8 cellular contexts compared by ENCODE assay signal in the genomic region with DNA sequence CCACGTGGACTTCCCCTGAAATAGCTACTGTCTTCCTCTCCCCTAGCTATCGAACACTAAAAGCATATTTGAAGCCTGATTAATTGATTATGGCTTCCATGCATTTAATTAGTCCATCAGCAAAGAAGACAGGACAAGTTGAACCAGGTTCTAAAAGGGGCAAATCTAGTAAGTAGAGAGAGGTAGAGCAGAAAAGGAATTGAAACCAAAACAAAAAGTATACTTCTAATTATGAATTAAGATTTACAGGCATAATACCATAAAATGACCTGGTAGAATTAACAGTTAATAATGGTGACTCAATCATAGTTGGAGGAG. TPM values are rescaled to one million over a fixed set of nuclear protein-coding genes. Genes with fewer than 3 reads are reported as not detected.
DNase-seq lines count a peak whose midpoint lies in the region; ATAC-seq and TF ChIP-seq lines count a peak whose summit lies in the region.

No MANE protein-coding gene starts in this region.

- H3K27me3 Mint-ChIP-seq in activated naive CD4-positive, alpha-beta T cell treated with anti-CD3 and anti-CD28 coated beads, Interleukin-2, amount 10 ng/mL, durations not matched to agents 7 days and 5 days = peaks cover 19% of the 10 kb centered on the region
- peaks cover 12% of the 10 kb centered on the region for H3K27me3 Mint-ChIP-seq in activated CD4-positive, alpha-beta memory T cell treated with anti-CD3 and anti-CD28 coated beads, Interleukin-2, amount 10 ng/mL, durations not matched to agents 7 days and 5 days

- WGBS in upper lobe of left lung, 2 donors = 0 to 3% methylated on average over 2 of the region's 2 CpGs

- no peak for TF ChIP-seq POLR2A in upper lobe of left lung (IDR thresholded peaks at IDR 0.05)

- CTCF ChIA-PET in activated naive CD4-positive, alpha-beta T cell treated with anti-CD3 and anti-CD28 coated beads, Interleukin-2, amount 10 ng/mL, durations not matched to agents 7 days and 5 days (lab: Charles Lee) = interaction anchor here (2.1 kb wide), 1 partner anchor 985 kb away, joined by 6 read pairs; no protein-coding TSS in a partner anchor
- CTCF ChIA-PET in activated CD4-positive, alpha-beta memory T cell treated with anti-CD3 and anti-CD28 coated beads, Interleukin-2, amount 10 ng/mL, durations not matched to agents 7 days and 5 days (lab: Charles Lee) = interaction anchor here (0.6 to 3.4 kb wide), 8 partner anchors 8 to 985 kb away, joined by 3 to 35 read pairs (median 6); no protein-coding TSS in a partner anchor

- peak overlapping the region; percentile 91 for H3K27ac Mint-ChIP-seq in activated naive CD4-positive, alpha-beta T cell treated with anti-CD3 and anti-CD28 coated beads, Interleukin-2, amount 10 ng/mL, durations not matched to agents 7 days and 5 days
- peak overlapping the region; percentile 55 for H3K27ac Mint-ChIP-seq in activated CD4-positive, alpha-beta memory T cell treated with anti-CD3 and anti-CD28 coated beads, Interleukin-2, amount 10 ng/mL, durations not matched to agents 7 days and 5 days

- no peaks in the 10 kb centered on the region for H3K9me3 ChIP-seq in upper lobe of left lung

- POLR2A ChIA-PET in activated CD4-positive, alpha-beta memory T cell treated with anti-CD3 and anti-CD28 coated beads, Interleukin-2, amount 10 ng/mL, durations not matched to agents 7 days and 5 days (lab: Charles Lee) = interaction anchor here (0.9 to 4.0 kb wide), 20 partner anchors 10 to 1092 kb away, joined by 3 to 26 read pairs (median 4); a partner anchor contains a TSS

- no peaks in the 10 kb centered on the region for H3K9me3 Mint-ChIP-seq in activated naive CD4-positive, alpha-beta T cell treated with anti-CD3 and anti-CD28 coated beads, Interleukin-2, amount 10 ng/mL, durations not matched to agents 7 days and 5 days
- H3K9me3 Mint-ChIP-seq in activated CD4-positive, alpha-beta memory T cell treated with anti-CD3 and anti-CD28 coated beads, Interleukin-2, amount 10 ng/mL, durations not matched to agents 7 days and 5 days = no peaks in the 10 kb centered on the region

- peaks cover 5% of the 10 kb centered on the region for H3K36me3 Mint-ChIP-seq in activated naive CD4-positive, alpha-beta T cell treated with anti-CD3 and anti-CD28 coated beads, Interleukin-2, amount 10 ng/mL, durations not matched to agents 7 days and 5 days
- H3K36me3 Mint-ChIP-seq in activated CD4-positive, alpha-beta memory T cell treated with anti-CD3 and anti-CD28 coated beads, Interleukin-2, amount 10 ng/mL, durations not matched to agents 7 days and 5 days (ENCODE audit: low read depth) = peaks cover 13% of the 10 kb centered on the region

- H3K36me3 ChIP-seq in upper lobe of left lung = no peaks in the 10 kb centered on the region

- peak overlapping the region; percentile 87 for H3K4me3 Mint-ChIP-seq in activated naive CD4-positive, alpha-beta T cell treated with anti-CD3 and anti-CD28 coated beads, Interleukin-2, amount 10 ng/mL, durations not matched to agents 7 days and 5 days
- H3K4me3 Mint-ChIP-seq in activated CD4-positive, alpha-beta memory T cell treated with anti-CD3 and anti-CD28 coated beads, Interleukin-2, amount 10 ng/mL, durations not matched to agents 7 days and 5 days = peak overlapping the region; percentile 96

- peaks cover 37% of the 10 kb centered on the region for H3K4me1 Mint-ChIP-seq in activated naive CD4-positive, alpha-beta T cell treated with anti-CD3 and anti-CD28 coated beads, Interleukin-2, amount 10 ng/mL, durations not matched to agents 7 days and 5 days
- peaks cover 30% of the 10 kb centered on the region for H3K4me1 Mint-ChIP-seq in activated CD4-positive, alpha-beta memory T cell treated with anti-CD3 and anti-CD28 coated beads, Interleukin-2, amount 10 ng/mL, durations not matched to agents 7 days and 5 days

- DNase-seq in activated naive CD4-positive, alpha-beta T cell treated with anti-CD3 and anti-CD28 coated beads, Interleukin-2, amount 10 ng/mL, durations not matched to agents 7 days and 5 days = no peak
- DNase-seq in activated naive CD4-positive, alpha-beta T cell treated with anti-CD3 and anti-CD28 coated beads, Interleukin-2, amount 50 U/mL, for 16 hours = no peak
- no peak for DNase-seq in activated CD4-positive, alpha-beta memory T cell treated with anti-CD3 and anti-CD28 coated beads, Interleukin-2, amount 10 ng/mL, durations not matched to agents 7 days and 5 days
- no peak for DNase-seq in upper lobe of left lung
- DNase-seq in dedifferentiated amniotic fluid mesenchymal stem cell (ENCODE audit: extremely low spot score) = no peak
- no peak for DNase-seq in 8988T
- no peak for DNase-seq in activated CD8-positive, alpha-beta memory T cell treated with anti-CD3 and anti-CD28 coated beads, Interleukin-2, amount 50 U/mL, for 48 hours

- peak overlapping the region in 3 of 4 donors; percentile 85 to 97 (median 95) for H3K4me3 ChIP-seq in upper lobe of left lung

- no peak for ATAC-seq in upper lobe of left lung (ENCODE audit: low FRiP score in 2 of 2)

- TF ChIP-seq EP300 in upper lobe of left lung (IDR thresholded peaks at IDR 0.05) = no peak

- no peak for TF ChIP-seq CTCF in upper lobe of left lung (IDR thresholded peaks at IDR 0.05)

- H3K27ac ChIP-seq in layer of hippocampus (ENCODE audit: low read depth, low read length) (peak overlapping the region; percentile 49), upper lobe of left lung (peak overlapping the region; percentile 94 to 99 (median 98))

- peaks cover 4 to 21% (median 15%) of the 10 kb centered on the region in 4 donors for H3K4me1 ChIP-seq in upper lobe of left lung

- H3K27me3 ChIP-seq in layer of hippocampus (ENCODE audit: control insufficient read depth, insufficient read depth, low read length) (no peaks in the 10 kb centered on the region), upper lobe of left lung (no peaks in the 10 kb centered on the region)

RNA-seq across cellular contexts. Expression of a gene that starts 0.4 kb away (rescaled TPM):
- total RNA-seq in activated CD4-positive, alpha-beta memory T cell treated with anti-CD3 and anti-CD28 coated beads, Interleukin-2, amount 10 ng/mL, durations not matched to agents 7 days and 5 days = 10 to 100 TPM; 35.7 to 38.9 TPM
- 100 to 1,000 TPM in 1 of 6 donors, 10 to 100 TPM in 5; 30.8 to 106 (median 74.1) TPM for total RNA-seq in upper lobe of left lung
